ENCODE assay signal across 1 cellular context in genomic region chr4:115580901-115581300, GRCh38.
TF ChIP-seq lines count a peak whose summit lies in the region.

No MANE protein-coding gene starts in this region.

TF ChIP-seq in H1, 55 proteins besides CTCF, POLR2A, EP300 and RAD21 (continued from another document):
- TF ChIP-seq, protein P1, sequence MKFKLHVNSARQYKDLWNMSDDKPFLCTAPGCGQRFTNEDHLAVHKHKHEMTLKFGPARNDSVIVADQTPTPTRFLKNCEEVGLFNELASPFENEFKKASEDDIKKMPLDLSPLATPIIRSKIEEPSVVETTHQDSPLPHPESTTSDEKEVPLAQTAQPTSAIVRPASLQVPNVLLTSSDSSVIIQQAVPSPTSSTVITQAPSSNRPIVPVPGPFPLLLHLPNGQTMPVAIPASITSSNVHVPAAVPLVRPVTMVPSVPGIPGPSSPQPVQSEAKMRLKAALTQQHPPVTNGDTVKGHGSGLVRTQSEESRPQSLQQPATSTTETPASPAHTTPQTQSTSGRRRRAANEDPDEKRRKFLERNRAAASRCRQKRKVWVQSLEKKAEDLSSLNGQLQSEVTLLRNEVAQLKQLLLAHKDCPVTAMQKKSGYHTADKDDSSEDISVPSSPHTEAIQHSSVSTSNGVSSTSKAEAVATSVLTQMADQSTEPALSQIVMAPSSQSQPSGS (IDR thresholded peaks at IDR 0.05; ENCODE audit: low read length) = no peak
